Comparison of ENCODE assay signal across 24 cellular contexts in the genomic region with DNA sequence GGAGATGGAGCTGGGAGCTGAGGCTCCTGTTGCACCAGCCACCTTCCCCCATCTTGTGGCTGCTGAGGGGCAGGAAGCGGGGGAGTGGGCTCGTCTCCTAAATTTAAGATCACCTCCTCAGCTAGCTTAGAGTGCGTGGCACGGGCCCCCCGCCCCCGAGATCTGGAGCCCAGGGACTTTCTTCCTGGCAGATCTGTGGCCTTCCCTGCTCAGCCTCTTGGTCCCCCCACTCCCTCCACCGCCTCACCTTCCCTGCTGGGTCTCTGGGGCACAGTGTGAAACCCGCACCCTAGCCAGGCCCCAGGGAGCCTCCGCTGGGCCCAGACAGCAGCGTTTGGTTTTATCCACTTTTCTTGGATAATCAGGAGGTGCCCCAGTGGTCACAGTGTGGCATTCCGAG. TPM values are rescaled to one million over a fixed set of nuclear protein-coding genes. Genes with fewer than 3 reads are reported as not detected.
DNase-seq lines count a peak whose midpoint lies in the region; ATAC-seq, FAIRE-seq and TF ChIP-seq lines count a peak whose summit lies in the region.
"Had no signal": no experiment of that assay in that cellular context is flagged by ENCODE, and none has a peak within 500 bp of the region (broad histone marks: within the 10 kb centered on the region; RNA-seq: fewer than 3 reads in every experiment).

No MANE protein-coding gene starts in this region.

- FAIRE-seq in GM12878 (lab: Jason Lieb, UNC) = no peak
- FAIRE-seq: A204.1, D721Med, GM12891, GM18507, H54 had no signal

- TF ChIP-seq CTCF in CD14-positive monocyte (IDR thresholded peaks at IDR 0.05) (no peak), GM12878 (IDR thresholded peaks at IDR 0.05 in 2 of 3, conservative IDR thresholded peaks at IDR 0.05 in 1 of 3; ENCODE audit: control insufficient read depth in 2 of 3, extremely low read depth in 1 of 3, insufficient read depth in 1 of 3, low read depth in 3 of 3, low read length in 3 of 3) (no peak), neutrophil (IDR thresholded peaks at IDR 0.05) (no peak), H9 (conservative IDR thresholded peaks at IDR 0.05) (no peak), thyroid gland (IDR thresholded peaks at IDR 0.05) (no peak)

- H2AK5ac ChIP-seq in H9 (ENCODE audit: insufficient read length, low read length) = no peak overlapping the region

- H2AFZ ChIP-seq in GM12878 (ENCODE audit: control insufficient read depth, low read depth, low read length) (no peak overlapping the region), H9 (ENCODE audit: low read length) (no peak overlapping the region)

- H3K4me1 ChIP-seq in GM12878 (ENCODE audit: control insufficient read depth, insufficient read depth, low read length) (0 out of 2 replicates have a peak, but pooled peaks cover 2% of the 10 kb centered on the region), neutrophil (ENCODE audit: control insufficient read depth in 1 of 2, insufficient read depth in 1 of 2, low read depth in 1 of 2, low read length in 1 of 2) (peaks cover 5 to 7% of the 10 kb centered on the region in 2 experiments), H9 (ENCODE audit: insufficient read depth, low read length) (no peaks in the 10 kb centered on the region; the same call in 1 of the 2 replicates), thyroid gland (no peaks in the 10 kb centered on the region)

- in situ Hi-C loops in GM12878 (cut with MboI) = no loop called here

- no peak overlapping the region for H2BK15ac ChIP-seq in H9 (ENCODE audit: low read depth, low read length)

- H3K9me3 Mint-ChIP-seq in CD14-positive monocyte (no peaks in the 10 kb centered on the region), H9 (no peaks in the 10 kb centered on the region)
- H3K9me3 Mint-ChIP-seq: CD4-positive, alpha-beta T cell; CD8-positive, alpha-beta memory T cell; HFFc6 had no signal

- H3K27me3 Mint-ChIP-seq in CD14-positive monocyte (ENCODE audit: low read depth in 3 of 3) = peaks cover 0 to 1% (median 0%) of the 10 kb centered on the region in 3 donors
- H3K27me3 Mint-ChIP-seq in H9 (ENCODE audit: low read depth) = no peaks in the 10 kb centered on the region; the same call in 1 of the 2 replicates
- H3K27me3 Mint-ChIP-seq: B cell; CD4-positive, alpha-beta T cell; CD8-positive, alpha-beta memory T cell had no signal

- H4K91ac ChIP-seq in H9 (ENCODE audit: insufficient read length, low read depth, low read length) = no peak overlapping the region

- CTCF ChIA-PET in GM12878 (lab: Yijun Ruan, JAX) = interaction anchor here (2.0 kb wide), 1 partner anchor 10 kb away, joined by 5 read pairs; no protein-coding TSS in a partner anchor

- intact Hi-C loops in CD14-positive monocyte (cut with micrococcal nuclease) = no loop called here
- intact Hi-C loops in GM12878 (cut with micrococcal nuclease; ENCODE audit: unreplicated experiment) = no loop called here
- intact Hi-C loops in thyroid gland (cut with DNase I) = no loop called here

- H4K5ac ChIP-seq in H9 (ENCODE audit: insufficient read length, low read depth, low read length) = no peak overlapping the region

- no peaks in the 10 kb centered on the region for H3K79me2 ChIP-seq in GM12878 (ENCODE audit: control insufficient read depth, insufficient read depth, low read length)
- H3K79me2 ChIP-seq in H9 (ENCODE audit: insufficient read depth, low read length) = no peaks in the 10 kb centered on the region

- H3K4me1 Mint-ChIP-seq in CD14-positive monocyte (peaks cover 6% of the 10 kb centered on the region), H9 (no peaks in the 10 kb centered on the region)

- H3K18ac ChIP-seq in H9 (ENCODE audit: insufficient read length, low read depth, low read length) = no peak overlapping the region

- ATAC-seq in GM12878 = no peak
- ATAC-seq: HCT116 had no signal

- DNase-seq in CD14-positive monocyte (ENCODE audit: low spot score) (peak; percentile 28), H7 (peak; percentile 48), GM12878 (ENCODE audit: low read depth, low spot score) (no peak), H9 (no peak), thyroid gland (no peak), foreskin melanocyte (no peak)
- DNase-seq: CD4-positive, alpha-beta T cell; CD8-positive, alpha-beta memory T cell; DMS 273 treated with DMSO at 0.1 percent for 48 hours; DMS79; EL; GDM1; GOT3; HFFc6 had no signal

- no peaks in the 10 kb centered on the region for H3K79me1 ChIP-seq in H9 (ENCODE audit: insufficient read depth, low read depth, low read length, poor library complexity, severe bottlenecking)

- no peak overlapping the region for H2BK120ac ChIP-seq in H9 (ENCODE audit: low read depth, low read length, poor library complexity, severe bottlenecking)

- POLR2A ChIA-PET in GM12878 (lab: Charles Lee) = no interaction called here

- no TSS peak for BruUV-seq in GM12878 (replicated peaks; lab: Mats Ljungman, UMichigan)

- no peak overlapping the region for H3K27ac ChIP-seq in GM12878 (ENCODE audit: control insufficient read depth, insufficient read depth)
- H3K27ac ChIP-seq in neutrophil = peak overlapping the region; percentile 15
- no peak overlapping the region for H3K27ac ChIP-seq in H9 (ENCODE audit: insufficient read length, low read depth, low read length)
- no peak overlapping the region for H3K27ac ChIP-seq in thyroid gland
- H3K27ac ChIP-seq: BLaER1, C4-2B had no signal

- no peak overlapping the region for H3T11ph ChIP-seq in H9 (ENCODE audit: low read length)

- H3K14ac ChIP-seq in H9 (ENCODE audit: insufficient read depth, low read length) = no peak overlapping the region

- no peak overlapping the region for H3K4me3 Mint-ChIP-seq in CD14-positive monocyte
- H3K4me3 Mint-ChIP-seq in H9 = no peak overlapping the region
- H3K4me3 Mint-ChIP-seq: B cell; CD4-positive, alpha-beta T cell; CD8-positive, alpha-beta memory T cell; HFFc6 had no signal

- no peaks in the 10 kb centered on the region for H4K20me1 ChIP-seq in GM12878 (ENCODE audit: control insufficient read depth, insufficient read depth)
- no peaks in the 10 kb centered on the region for H4K20me1 ChIP-seq in H9 (ENCODE audit: control insufficient read depth, insufficient read depth, insufficient read length)
- H4K20me1 ChIP-seq: BLaER1 had no signal

- H3K4me2 ChIP-seq in GM12878 (ENCODE audit: control insufficient read depth, insufficient read depth) (no peak overlapping the region), H9 (ENCODE audit: insufficient read depth, insufficient read length, low read length) (no peak overlapping the region)
- H3K4me2 ChIP-seq: BLaER1 had no signal

- H3K4ac ChIP-seq in H9 (ENCODE audit: low read depth, low read length) = no peak overlapping the region

- SMC1A ChIA-PET in GM12878 (lab: Charles Lee; ENCODE audit: uncharacterized antibody, unreplicated experiment) = no interaction called here

- H3K23me2 ChIP-seq in H9 (ENCODE audit: insufficient read length, low read depth, low read length, poor library complexity, severe bottlenecking) = no peaks in the 10 kb centered on the region

- no peak overlapping the region for H4K8ac ChIP-seq in H9 (replicated peaks; ENCODE audit: insufficient read length, low read depth, low read length)

- H3K36me3 Mint-ChIP-seq in CD14-positive monocyte = peaks cover 58 to 72% of the 10 kb centered on the region in 2 donors
- peaks cover 15 to 32% (median 29%) of the 10 kb centered on the region in 3 experiments for H3K36me3 Mint-ChIP-seq in H9 (ENCODE audit: insufficient read depth in 1 of 3, low read depth in 3 of 3)

- H3K9me3 ChIP-seq in GM12878 (replicated peaks; ENCODE audit: control insufficient read depth, insufficient read depth, low read length) = no peaks in the 10 kb centered on the region
- H3K9me3 ChIP-seq in neutrophil = no peaks in the 10 kb centered on the region
- H3K9me3 ChIP-seq in H9 (ENCODE audit: control insufficient read depth, low read depth, low read length) = no peaks in the 10 kb centered on the region
- H3K9me3 ChIP-seq in thyroid gland = no peaks in the 10 kb centered on the region
- H3K9me3 ChIP-seq: BLaER1 had no signal

- peak overlapping the region in 1 of 7 donors; percentile 35 for H3K27ac Mint-ChIP-seq in CD14-positive monocyte
- no peak overlapping the region for H3K27ac Mint-ChIP-seq in H9
- H3K27ac Mint-ChIP-seq: B cell, HFFc6 had no signal

- peak; percentile 44 for TF ChIP-seq POLR2A in GM12878 (IDR thresholded peaks at IDR 0.05; ENCODE audit: low read depth, low read length)
- TF ChIP-seq POLR2A in thyroid gland (IDR thresholded peaks at IDR 0.05) = no peak

- RAD21 ChIA-PET in GM12878 (lab: Charles Lee; ENCODE audit: unreplicated experiment) = no interaction called here

- H2BK20ac ChIP-seq in H9 (ENCODE audit: low read depth, low read length, poor library complexity, severe bottlenecking) = no peak overlapping the region

- no peak overlapping the region for H2BK12ac ChIP-seq in H9 (ENCODE audit: insufficient read length, low read depth, low read length)

- TF ChIP-seq EP300 in GM12878 (IDR thresholded peaks at IDR 0.05; ENCODE audit: borderline replicate concordance in 1 of 2, control insufficient read depth in 1 of 2, low read depth in 2 of 2, low read length in 2 of 2) = no peak

- no peak overlapping the region for H3K9ac ChIP-seq in GM12878 (ENCODE audit: control insufficient read depth, insufficient read depth, low read length)
- H3K9ac ChIP-seq in H9 (ENCODE audit: extremely low read depth, insufficient read length, low read length) = no peak overlapping the region
- H3K9ac ChIP-seq: BLaER1 had no signal

- H3K4me3 ChIP-seq in H7 (ENCODE audit: insufficient read depth, low read depth, low read length) (no peak overlapping the region), GM12878 (no peak overlapping the region), neutrophil (ENCODE audit: low read depth in 1 of 2, low read length in 1 of 2) (no peak overlapping the region), thyroid gland (replicated peaks in 1 of 3) (no peak overlapping the region)
- H3K4me3 ChIP-seq: BLaER1 had no signal

- H3K27me3 ChIP-seq in H7 (ENCODE audit: control insufficient read depth, insufficient read depth, low read length) = no peaks in the 10 kb centered on the region
- H3K27me3 ChIP-seq in GM12878 (replicated peaks in 1 of 2; ENCODE audit: control insufficient read depth in 2 of 2, insufficient read depth in 2 of 2, low read length in 1 of 2) = no peaks in the 10 kb centered on the region
- H3K27me3 ChIP-seq in neutrophil = no peaks in the 10 kb centered on the region
- no peaks in the 10 kb centered on the region for H3K27me3 ChIP-seq in H9 (ENCODE audit: insufficient read depth, low read length)
- H3K27me3 ChIP-seq in thyroid gland = no peaks in the 10 kb centered on the region
- H3K27me3 ChIP-seq: BLaER1 had no signal

- no peak for TF ChIP-seq RAD21 in GM12878 (IDR thresholded peaks at IDR 0.05; ENCODE audit: insufficient read depth, low read depth, low read length)

- H3K56ac ChIP-seq in H9 (ENCODE audit: insufficient read length, low read depth, low read length) = no peak overlapping the region

- WGBS in GM12878 (ENCODE audit: insufficient coverage, insufficient replicate concordance, low lambda C conversion rate, missing lambda C conversion rate) = 92% methylated on average over 7 of the region's 11 CpGs
- WGBS in H9 (ENCODE audit: extremely low coverage, insufficient read length, low lambda C conversion rate) = no CpG with 5 or more reads among the region's 11 CpGs
- 97% methylated on average over 8 to 9 of the region's 11 CpGs for WGBS in thyroid gland, 2 donors

- H3K23ac ChIP-seq in H9 (ENCODE audit: insufficient read length, low read depth, low read length) = no peak overlapping the region

- no peak overlapping the region for H2BK5ac ChIP-seq in H9 (ENCODE audit: insufficient read length, low read length)

- peaks cover 23% of the 10 kb centered on the region for H3K36me3 ChIP-seq in H7 (replicated peaks; ENCODE audit: control insufficient read depth, insufficient read depth, low read length)
- peaks cover 9 to 17% of the 10 kb centered on the region in 2 experiments for H3K36me3 ChIP-seq in GM12878 (ENCODE audit: control insufficient read depth in 2 of 2, insufficient read depth in 2 of 2, low read length in 1 of 2)
- H3K36me3 ChIP-seq in neutrophil = peaks cover 76% of the 10 kb centered on the region
- H3K36me3 ChIP-seq in thyroid gland = peaks cover 50 to 54% of the 10 kb centered on the region in 2 donors

RNA-seq across cellular contexts. Expression of a gene that starts 35.9 kb away (rescaled TPM):
- 10 to 100 TPM in 1 of 2 donors, 1 to 10 TPM in 1; 7.4 to 14.5 TPM for polyA plus RNA-seq in CD14-positive monocyte
- 39.9 and 43.3 TPM in 2 replicates for total RNA-seq in H7 (2014; rRNA removed; shearing (Covaris generic))
- total RNA-seq in GM12878 (2013; cell fraction: nucleolus; rRNA removed) = 165 and 196 TPM in 2 replicates
- 21.5 and 25.5 TPM in 2 replicates for total RNA-seq in GM12878 (2014; rRNA removed)
- total RNA-seq in GM12878 (2014; rRNA removed; fragmentation: Illumina TruSeq; extraction: Trizol) = 15.4 and 15.7 TPM in 2 replicates
- 37.3 and 47.2 TPM in 2 replicates for total RNA-seq in GM12878 (2021)
- 11.5 TPM for polyA plus RNA-seq in GM12878 (2011; ENCODE audit: low read depth)
- polyA plus RNA-seq in GM12878 (2011; rRNA removed) = 10.9 and 22.7 TPM in 2 replicates
- 21.2 and 28.7 TPM in 2 replicates for polyA plus RNA-seq in GM12878 (2011; cell fraction: cytosol; rRNA removed)
- polyA plus RNA-seq in GM12878 (2011; cell fraction: nucleus; rRNA removed) = 107 and 142 TPM in 2 replicates
- 21.4 and 28.2 TPM in 2 replicates for polyA plus RNA-seq in GM12878 (2012)
- polyA plus RNA-seq in GM12878 (2014; fragmentation: Illumina TruSeq; extraction: Trizol) = 7.0 and 16.2 TPM in 2 replicates
- polyA plus RNA-seq in GM12878 (2014; fragmentation: Nextera tagmentation; extraction: Ambion mirVana) = 1 to 10 TPM; 1.8 to 2.9 TPM
- polyA plus RNA-seq in GM12878 (2014; rRNA removed) = 32.2 and 42.7 TPM in 2 replicates
- polyA plus RNA-seq in GM12878 (2016; fragmentation: Nextera tagmentation; extraction: Ambion mirVana) = 10 to 100 TPM; 21.6 to 25.8 TPM
- polyA minus RNA-seq in GM12878 (2011; rRNA and poly(A)+ RNA removed) = 47.0 and 85.3 TPM in 2 replicates
- 21.1 and 28.3 TPM in 2 replicates for polyA minus RNA-seq in GM12878 (2011; cell fraction: cytosol; rRNA and poly(A)+ RNA removed)
- polyA minus RNA-seq in GM12878 (2011; cell fraction: nucleus; rRNA and poly(A)+ RNA removed) = 49.1 and 73.1 TPM in 2 replicates
- 48.4 and 55.3 TPM in 2 replicates for total RNA-seq in H9 (2021)
- 10 to 100 TPM; 45.1 to 71.1 (median 68.7) TPM for total RNA-seq in thyroid gland

RNA-seq across cellular contexts. Expression of a gene that starts 36.2 kb away (rescaled TPM):
- polyA plus RNA-seq in CD14-positive monocyte (10 to 100 TPM; 17.4 to 18.1 TPM), GM12878 (2011; rRNA removed) (28.4 and 38.4 TPM in 2 replicates), GM12878 (2014; fragmentation: Illumina TruSeq; extraction: Trizol) (19.8 and 37.7 TPM in 2 replicates), GM12878 (2014; fragmentation: Nextera tagmentation; extraction: Ambion mirVana) (1 to 10 TPM; 1.6 to 3.6 TPM), GM12878 (2014; rRNA removed) (51.4 and 55.6 TPM in 2 replicates), GM12878 (2016; fragmentation: Nextera tagmentation; extraction: Ambion mirVana) (10 to 100 TPM; 64.8 to 70.2 TPM)
- total RNA-seq in H7 (2014; rRNA removed; shearing (Covaris generic)) = 43.7 and 44.4 TPM in 2 replicates
- 70.1 and 78.7 TPM in 2 replicates for total RNA-seq in GM12878 (2013; cell fraction: nucleolus; rRNA removed)
- total RNA-seq in GM12878 (2014; rRNA removed) (28.5 and 38.4 TPM in 2 replicates), GM12878 (2014; rRNA removed; fragmentation: Illumina TruSeq; extraction: Trizol) (27.9 and 28.8 TPM in 2 replicates), GM12878 (2021) (53.9 and 62.4 TPM in 2 replicates), H9 (2021) (99.7 and 103 TPM in 2 replicates), thyroid gland (10 to 100 TPM; 20.0 to 45.1 (median 37.4) TPM)
- polyA plus RNA-seq in GM12878 (2011; ENCODE audit: low read depth) = 11.5 TPM
- 24.9 and 42.6 TPM in 2 replicates for polyA plus RNA-seq in GM12878 (2011; cell fraction: cytosol; rRNA removed)
- 136 and 149 TPM in 2 replicates for polyA plus RNA-seq in GM12878 (2011; cell fraction: nucleus; rRNA removed)
- 34.0 and 44.2 TPM in 2 replicates for polyA plus RNA-seq in GM12878 (2012)
- 21.7 and 31.6 TPM in 2 replicates for polyA minus RNA-seq in GM12878 (2011; rRNA and poly(A)+ RNA removed)
- 9.2 and 16.0 TPM in 2 replicates for polyA minus RNA-seq in GM12878 (2011; cell fraction: cytosol; rRNA and poly(A)+ RNA removed)
- polyA minus RNA-seq in GM12878 (2011; cell fraction: nucleus; rRNA and poly(A)+ RNA removed) = 23.1 and 37.2 TPM in 2 replicates

RNA-seq across cellular contexts. Expression of a gene that starts 49.0 kb away (rescaled TPM):
- polyA plus RNA-seq in CD14-positive monocyte = 1 to 10 TPM; 8.0 to 8.7 TPM
- total RNA-seq in H7 (2014; rRNA removed; shearing (Covaris generic)) = 104 and 130 TPM in 2 replicates
- total RNA-seq in GM12878 (2013; cell fraction: nucleolus; rRNA removed) = 28.7 and 30.1 TPM in 2 replicates
- 47.1 and 61.8 TPM in 2 replicates for total RNA-seq in GM12878 (2014; rRNA removed)
- total RNA-seq in GM12878 (2014; rRNA removed; fragmentation: Illumina TruSeq; extraction: Trizol) = 27.4 and 38.4 TPM in 2 replicates
- 161 and 173 TPM in 2 replicates for total RNA-seq in GM12878 (2021)
- 15.5 TPM for polyA plus RNA-seq in GM12878 (2011; ENCODE audit: low read depth)
- polyA plus RNA-seq in GM12878 (2011; rRNA removed) = 16.9 and 20.1 TPM in 2 replicates
- 18.7 and 20.9 TPM in 2 replicates for polyA plus RNA-seq in GM12878 (2011; cell fraction: cytosol; rRNA removed)
- polyA plus RNA-seq in GM12878 (2011; cell fraction: nucleus; rRNA removed) = 21.5 and 39.0 TPM in 2 replicates
- polyA plus RNA-seq in GM12878 (2012) = 32.1 and 35.4 TPM in 2 replicates
- 8.6 and 28.0 TPM in 2 replicates for polyA plus RNA-seq in GM12878 (2014; fragmentation: Illumina TruSeq; extraction: Trizol)
- 1 to 10 TPM; 2.6 to 2.7 TPM for polyA plus RNA-seq in GM12878 (2014; fragmentation: Nextera tagmentation; extraction: Ambion mirVana)
- 60.3 and 70.8 TPM in 2 replicates for polyA plus RNA-seq in GM12878 (2014; rRNA removed)
- 10 to 100 TPM; 31.4 to 32.7 TPM for polyA plus RNA-seq in GM12878 (2016; fragmentation: Nextera tagmentation; extraction: Ambion mirVana)
- polyA minus RNA-seq in GM12878 (2011; rRNA and poly(A)+ RNA removed) = 16.8 and 17.2 TPM in 2 replicates
- 29.5 and 34.5 TPM in 2 replicates for polyA minus RNA-seq in GM12878 (2011; cell fraction: cytosol; rRNA and poly(A)+ RNA removed)
- 5.1 and 11.0 TPM in 2 replicates for polyA minus RNA-seq in GM12878 (2011; cell fraction: nucleus; rRNA and poly(A)+ RNA removed)
- total RNA-seq in H9 (2021) = 189 and 198 TPM in 2 replicates
- 10 to 100 TPM; 33.2 to 82.4 (median 51.8) TPM for total RNA-seq in thyroid gland

Comparison
In these comparisons a context has a peak if more than half of its experiments do, and no peak if none do; other contexts are left out.
1. DNase-seq: peak in CD14-positive monocyte (single experiment) and H7 (single experiment); none in GM12878 (single experiment), H9 (single experiment), thyroid gland (0 of 2) and foreskin melanocyte (single experiment).